19 cellular contexts compared by ENCODE assay signal in genomic region chr12:99370742-99371141, GRCh38.
"Had no signal": no experiment of that assay in that cellular context is flagged by ENCODE, and none has a peak within 500 bp of the region (broad histone marks: within the 10 kb centered on the region; RNA-seq: fewer than 3 reads in every experiment).

No MANE protein-coding gene starts in this region.

- H3K4me3 Mint-ChIP-seq: activated CD8-positive, alpha-beta T cell treated with anti-CD3 and anti-CD28 coated beads for 36 hours; activated T-cell treated with anti-CD3 and anti-CD28 coated beads, Interleukin-2, amount 50 U/mL, for 4 hours; naive thymus-derived CD8-positive, alpha-beta T cell; WTC11 had no signal

- ATAC-seq: activated CD8-positive, alpha-beta T cell treated with anti-CD3 and anti-CD28 coated beads for 36 hours; activated naive CD4-positive, alpha-beta T cell treated with anti-CD3 and anti-CD28 coated beads, Interleukin-2, amount 50 U/mL, for 72 hours; activated T-cell treated with anti-CD3 and anti-CD28 coated beads, Interleukin-2, amount 50 U/mL, for 4 hours; mucosa of descending colon; naive thymus-derived CD8-positive, alpha-beta T cell; WTC11 had no signal

- DNase-seq: activated CD4-positive, alpha-beta T cell treated with anti-CD3 and anti-CD28 coated beads for 4 hours; activated CD8-positive, alpha-beta T cell treated with anti-CD3 and anti-CD28 coated beads for 36 hours; activated gamma-delta T cell; activated T-cell treated with anti-CD3 and anti-CD28 coated beads, Interleukin-2, amount 50 U/mL, for 4 hours; caudate nucleus; colonic mucosa; kidney; left ventricle myocardium inferior; mucosa of descending colon; naive thymus-derived CD8-positive, alpha-beta T cell; retina; stimulated activated CD4-positive, alpha-beta T cell treated with anti-CD3 and anti-CD28 coated beads, Interleukin-4, amount 100 ng/mL, for 1 hour; stimulated activated naive CD4-positive, alpha-beta T cell; tibial artery; uterus had no signal

- H3K27ac Mint-ChIP-seq: activated CD8-positive, alpha-beta T cell treated with anti-CD3 and anti-CD28 coated beads for 36 hours; activated naive CD4-positive, alpha-beta T cell treated with anti-CD3 and anti-CD28 coated beads, Interleukin-2, amount 50 U/mL, for 72 hours; naive thymus-derived CD8-positive, alpha-beta T cell; WTC11 had no signal

- H3K27ac ChIP-seq: colonic mucosa, esophagus muscularis mucosa, hepatocyte, left ventricle myocardium inferior, tibial artery, uterus had no signal

- H3K9me3 ChIP-seq: colonic mucosa, esophagus muscularis mucosa, left ventricle myocardium inferior, mucosa of descending colon, tibial artery, uterus had no signal

- H3K4me1 Mint-ChIP-seq: naive thymus-derived CD8-positive, alpha-beta T cell had no signal

- H3K27me3 ChIP-seq: colonic mucosa, esophagus muscularis mucosa, hepatocyte, tibial artery, uterus had no signal

- H3K27me3 Mint-ChIP-seq: activated CD8-positive, alpha-beta T cell treated with anti-CD3 and anti-CD28 coated beads for 36 hours; naive thymus-derived CD8-positive, alpha-beta T cell had no signal

- H3K9me3 Mint-ChIP-seq: activated CD8-positive, alpha-beta T cell treated with anti-CD3 and anti-CD28 coated beads for 36 hours; WTC11 had no signal

- H3K36me3 ChIP-seq: colonic mucosa, esophagus muscularis mucosa, left ventricle myocardium inferior, tibial artery, uterus had no signal

- H3K4me1 ChIP-seq: colonic mucosa, left ventricle myocardium inferior, uterus had no signal

- H3K36me3 Mint-ChIP-seq: activated naive CD4-positive, alpha-beta T cell treated with anti-CD3 and anti-CD28 coated beads, Interleukin-2, amount 50 U/mL, for 72 hours; naive thymus-derived CD8-positive, alpha-beta T cell; WTC11 had no signal

- H3K4me3 ChIP-seq: colonic mucosa, esophagus muscularis mucosa, hepatocyte, left ventricle myocardium inferior, mucosa of descending colon, tibial artery, uterus had no signal
